In the genomic region with DNA sequence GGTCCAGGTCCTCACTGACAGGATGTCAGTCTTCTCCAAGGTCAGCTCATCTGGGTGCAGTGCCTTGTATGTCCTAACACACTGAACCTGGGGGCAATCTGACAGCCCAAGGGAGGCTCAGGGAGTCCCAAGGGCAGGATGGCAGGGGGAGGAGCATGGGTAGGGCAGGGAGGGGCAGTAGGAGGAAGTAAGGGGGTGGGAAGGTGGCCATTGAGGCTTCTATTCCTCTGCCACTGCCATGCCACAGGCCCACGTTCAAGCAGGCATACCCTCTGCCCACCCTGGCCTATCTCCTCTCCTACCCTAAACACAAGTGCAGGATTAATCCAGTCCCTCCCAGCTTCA, we compare ENCODE assay signal across 18 cellular contexts. TPM values are rescaled to one million over a fixed set of nuclear protein-coding genes. Genes with fewer than 3 reads are reported as not detected.
DNase-seq lines count a peak whose midpoint lies in the region; ATAC-seq and TF ChIP-seq lines count a peak whose summit lies in the region.
"Had no signal": no experiment of that assay in that cellular context is flagged by ENCODE, and none has a peak within 500 bp of the region (broad histone marks: within the 10 kb centered on the region; RNA-seq: fewer than 3 reads in every experiment).

No MANE protein-coding gene starts in this region.

- no peaks in the 10 kb centered on the region for H3K36me3 Mint-ChIP-seq in activated T-helper 17 cell treated with anti-CD3 and anti-CD28 coated beads, Interleukin-2, amount 50 U/mL, for 72 hours (ENCODE audit: low read depth)

- H3K4me3 ChIP-seq in mucosa of descending colon: no peak overlapping the region

- H3K36me3 ChIP-seq in mucosa of descending colon (ENCODE audit: low read depth): no peaks in the 10 kb centered on the region
- H3K36me3 ChIP-seq: BE2C had no signal

- H3K4me1 Mint-ChIP-seq in stimulated activated naive CD8-positive, alpha-beta T cell treated with anti-CD3 and anti-CD28 coated beads, Interleukin-15, amount 100 ng/mL, for 72 hours: peaks cover 22% of the 10 kb centered on the region
- H3K4me1 Mint-ChIP-seq in activated T-helper 17 cell treated with anti-CD3 and anti-CD28 coated beads, Interleukin-2, amount 50 U/mL, for 72 hours: peaks cover 6% of the 10 kb centered on the region

- no peaks in the 10 kb centered on the region for H3K27me3 Mint-ChIP-seq in stimulated activated naive CD8-positive, alpha-beta T cell treated with anti-CD3 and anti-CD28 coated beads, Interleukin-15, amount 100 ng/mL, for 72 hours
- H3K27me3 Mint-ChIP-seq in activated T-helper 17 cell treated with anti-CD3 and anti-CD28 coated beads, Interleukin-2, amount 50 U/mL, for 72 hours: no peaks in the 10 kb centered on the region

- H3K4me3 Mint-ChIP-seq in stimulated activated naive CD8-positive, alpha-beta T cell treated with anti-CD3 and anti-CD28 coated beads, Interleukin-15, amount 100 ng/mL, for 72 hours: no peak overlapping the region
- H3K4me3 Mint-ChIP-seq in activated T-helper 17 cell treated with anti-CD3 and anti-CD28 coated beads, Interleukin-2, amount 50 U/mL, for 72 hours: no peak overlapping the region

- no peak for TF ChIP-seq CTCF in mucosa of descending colon (IDR thresholded peaks at IDR 0.05)

- peak overlapping the region in 1 of 2 donors; percentile 77 for H3K27ac Mint-ChIP-seq in stimulated activated naive CD8-positive, alpha-beta T cell treated with anti-CD3 and anti-CD28 coated beads, Interleukin-15, amount 100 ng/mL, for 72 hours
- H3K27ac Mint-ChIP-seq in activated T-helper 17 cell treated with anti-CD3 and anti-CD28 coated beads, Interleukin-2, amount 50 U/mL, for 72 hours: peak overlapping the region; percentile 70

- peak; percentile 45 for ATAC-seq in stimulated activated naive CD8-positive, alpha-beta T cell treated with anti-CD3 and anti-CD28 coated beads, Interleukin-15, amount 100 ng/mL, for 72 hours
- ATAC-seq in stimulated activated naive CD8-positive, alpha-beta T cell treated with anti-CD3 and anti-CD28 coated beads, Interleukin-15, Interleukin-2, amounts not matched to agents 100 U/mL and 50 U/mL, for 24 hours: no peak
- ATAC-seq in activated T-helper 17 cell treated with anti-CD3 and anti-CD28 coated beads, Interleukin-2, amount 50 U/mL, for 72 hours (replicated peaks): no peak
- ATAC-seq in mucosa of descending colon (peak; percentile 79), GM19023 (IDR thresholded peaks at IDR 0.05; ENCODE audit: unreplicated experiment) (no peak)

- H3K9me3 ChIP-seq in mucosa of descending colon: no peaks in the 10 kb centered on the region
- H3K9me3 ChIP-seq: BE2C had no signal

- no peaks in the 10 kb centered on the region for H3K9me3 Mint-ChIP-seq in stimulated activated naive CD8-positive, alpha-beta T cell treated with anti-CD3 and anti-CD28 coated beads, Interleukin-15, amount 100 ng/mL, for 72 hours
- H3K9me3 Mint-ChIP-seq in activated T-helper 17 cell treated with anti-CD3 and anti-CD28 coated beads, Interleukin-2, amount 50 U/mL, for 72 hours: no peaks in the 10 kb centered on the region

- intact Hi-C loops in mucosa of descending colon (cut with DNase I, micrococcal nuclease): loop anchor here in 1 of 2 donors (10.0 kb wide), 1 partner anchor 46 kb away; no protein-coding TSS in a partner anchor

- no peaks in the 10 kb centered on the region for H3K4me1 ChIP-seq in mucosa of descending colon (ENCODE audit: low read depth)
- H3K4me1 ChIP-seq: BE2C had no signal

- no peak for DNase-seq in stimulated activated naive CD8-positive, alpha-beta T cell treated with anti-CD3 and anti-CD28 coated beads, Interleukin-15, amount 100 ng/mL, for 72 hours
- DNase-seq in stimulated activated naive CD8-positive, alpha-beta T cell treated with anti-CD3 and anti-CD28 coated beads, Interleukin-15, Interleukin-2, amounts not matched to agents 100 U/mL and 50 U/mL, for 24 hours: no peak
- peak in 2 of 3 donors; percentile 53 to 72 for DNase-seq in mucosa of descending colon
- DNase-seq in SKM-1 (lab: John Stamatoyannopoulos, UW; ENCODE audit: unreplicated experiment): no peak
- no peak for DNase-seq in SHP77 (lab: John Stamatoyannopoulos, UW)
- DNase-seq: ACHN, BE2C, EL, H7, Karpas-422, MM.1S, NCI-H1105 treated with DMSO at 0.1 percent for 48 hours, NCI-H187, NCI-H446 treated with DMSO at 0.1 percent for 48 hours, NCI-H774, SIG-M5 had no signal

RNA-seq across cellular contexts. Expression of a gene that starts 13.3 kb away (rescaled TPM):
- 10 to 100 TPM in 1 of 2 donors, 1 to 10 TPM in 1; 7.5 to 10.0 TPM for total RNA-seq in activated T-helper 17 cell treated with anti-CD3 and anti-CD28 coated beads, Interleukin-2, amount 50 U/mL, for 72 hours
- 10 to 100 TPM in 1 of 3 donors, 1 to 10 TPM in 2; 5.3 to 13.3 (median 9.0) TPM for total RNA-seq in mucosa of descending colon

RNA-seq across cellular contexts. Expression of a gene that starts 37.9 kb away (rescaled TPM):
- total RNA-seq in activated T-helper 17 cell treated with anti-CD3 and anti-CD28 coated beads, Interleukin-2, amount 50 U/mL, for 72 hours: 1 to 10 TPM; 3.1 to 7.5 TPM
- total RNA-seq in mucosa of descending colon: 1 to 10 TPM; 5.3 to 9.9 (median 5.9) TPM

RNA-seq across cellular contexts. Expression of a gene that starts 43.3 kb away (rescaled TPM):
- under 1 TPM in 1 of 2 donors, not detected in 1; 0.13 TPM for total RNA-seq in activated T-helper 17 cell treated with anti-CD3 and anti-CD28 coated beads, Interleukin-2, amount 50 U/mL, for 72 hours
- 10 to 100 TPM; 36.8 to 43.5 (median 43.5) TPM for total RNA-seq in mucosa of descending colon

Comparison
In these comparisons a context has a peak if more than half of its experiments do, and no peak if none do; other contexts are left out.
1. ATAC-seq: peak in stimulated activated naive CD8-positive, alpha-beta T cell treated with anti-CD3 and anti-CD28 coated beads, Interleukin-15, amount 100 ng/mL, for 72 hours (single experiment) and mucosa of descending colon (single experiment); none in stimulated activated naive CD8-positive, alpha-beta T cell treated with anti-CD3 and anti-CD28 coated beads, Interleukin-15, Interleukin-2, amounts not matched to agents 100 U/mL and 50 U/mL, for 24 hours (single experiment), activated T-helper 17 cell treated with anti-CD3 and anti-CD28 coated beads, Interleukin-2, amount 50 U/mL, for 72 hours (single experiment) and GM19023 (single experiment).
2. DNase-seq: peak in mucosa of descending colon (2 of 3); none in stimulated activated naive CD8-positive, alpha-beta T cell treated with anti-CD3 and anti-CD28 coated beads, Interleukin-15, amount 100 ng/mL, for 72 hours (0 of 2), stimulated activated naive CD8-positive, alpha-beta T cell treated with anti-CD3 and anti-CD28 coated beads, Interleukin-15, Interleukin-2, amounts not matched to agents 100 U/mL and 50 U/mL, for 24 hours (single experiment), SKM-1 (single experiment) and SHP77 (0 of 2).
3. RNA of a gene that starts 43.3 kb away (total RNA-seq): 36.8 to 43.5 TPM in mucosa of descending colon; 0.13 TPM in activated T-helper 17 cell treated with anti-CD3 and anti-CD28 coated beads, Interleukin-2, amount 50 U/mL, for 72 hours; every median in the first group is over 10 times any median in the second.